ENCODE assay signal across 9 cellular contexts in genomic region chr3:39809995-39810595, GRCh38. TPM values are rescaled to one million over a fixed set of nuclear protein-coding genes. Genes with fewer than 3 reads are reported as not detected.
A peak's percentile ranks its signal among the peaks of the same experiment; 100 is the strongest.
DNase-seq lines count a peak whose midpoint lies in the region; ATAC-seq, FAIRE-seq and TF ChIP-seq lines count a peak whose summit lies in the region.
"Had no signal": no experiment of that assay in that cellular context is flagged by ENCODE, and none has a peak within 500 bp of the region (broad histone marks: within the 10 kb centered on the region; RNA-seq: fewer than 3 reads in every experiment).

No MANE protein-coding gene starts in this region.

- no TSS peak for BruUV-seq in PC-3 (replicated peaks; lab: Mats Ljungman, UMichigan)

- no peak for TF ChIP-seq CTCF in PC-3 (conservative IDR thresholded peaks at IDR 0.05; ENCODE audit: low read depth, low read length)
- TF ChIP-seq CTCF in fibroblast of the aortic adventitia (IDR thresholded peaks at IDR 0.05; ENCODE audit: insufficient read depth, low read length), result no peak
- no peak for TF ChIP-seq CTCF in parathyroid adenoma (IDR thresholded peaks at IDR 0.05)

- H3K27me3 ChIP-seq in PC-3 (ENCODE audit: low read length) (peaks cover 54% of the 10 kb centered on the region), parathyroid adenoma (ENCODE audit: control insufficient read depth, insufficient read depth, low read length) (no peaks in the 10 kb centered on the region)

- H3K79me2 ChIP-seq in PC-3 (ENCODE audit: low read length), result no peaks in the 10 kb centered on the region
- no peaks in the 10 kb centered on the region for H3K79me2 ChIP-seq in parathyroid adenoma

- no peak overlapping the region for H3K9ac ChIP-seq in PC-3 (ENCODE audit: low read length)
- H3K9ac ChIP-seq in parathyroid adenoma, result peak overlapping the region; percentile 44

- intact Hi-C loops in PC-3 (cut with micrococcal nuclease), result no loop called here

- no peaks in the 10 kb centered on the region for H3K36me3 ChIP-seq in PC-3 (ENCODE audit: low read depth, low read length)
- H3K36me3 ChIP-seq in parathyroid adenoma (ENCODE audit: control insufficient read depth, insufficient read depth, low read length), result no peaks in the 10 kb centered on the region

- CTCF ChIA-PET in PC-3 (lab: Charles Lee), result no interaction called here

- H3K4me1 ChIP-seq in PC-3 (ENCODE audit: insufficient read depth, low read length) (no peaks in the 10 kb centered on the region), parathyroid adenoma (no peaks in the 10 kb centered on the region)

- H3K4me3 ChIP-seq in PC-3 (ENCODE audit: low read length), result no peak overlapping the region
- peak overlapping the region; percentile 60 for H3K4me3 ChIP-seq in fibroblast of the aortic adventitia (ENCODE audit: low read depth, low read length)
- peak overlapping the region; percentile 57 for H3K4me3 ChIP-seq in parathyroid adenoma (ENCODE audit: low read depth, low read length)

- FAIRE-seq in urothelium cell line (lab: Jason Lieb, UNC) (no peak), RCC 7860 (lab: Jason Lieb, UNC) (no peak)
- FAIRE-seq: TTC549 had no signal

- POLR2A ChIA-PET in PC-3 (lab: Charles Lee; ENCODE audit: unreplicated experiment), result no interaction called here

- H3F3A ChIP-seq in PC-3 (ENCODE audit: low read length, unreplicated experiment), result no peaks in the 10 kb centered on the region

- 0 out of 2 replicates have a peak overlapping the region, but pooled peaks have one; percentile 32 for H3K4me2 ChIP-seq in PC-3 (ENCODE audit: low read length)
- H3K4me2 ChIP-seq in parathyroid adenoma (ENCODE audit: low read length), result peak overlapping the region; percentile 95

- DNase-seq in NCI-H146 (lab: John Stamatoyannopoulos, UW) (peak; percentile 21), NCI-H146 treated with DMSO at 0.1 percent for 48 hours (lab: John Stamatoyannopoulos, UW; ENCODE audit: unreplicated experiment) (no peak), PC-3 (no peak), fibroblast of the aortic adventitia (ENCODE audit: low read depth) (no peak), urothelium cell line (ENCODE audit: low spot score) (no peak), CD1c-positive myeloid dendritic cell (ENCODE audit: extremely low spot score) (no peak), RCC 7860 (ENCODE audit: low spot score) (no peak)

- no peaks in the 10 kb centered on the region for H4K20me1 ChIP-seq in PC-3 (ENCODE audit: low read length)

- H3K9me2 ChIP-seq in PC-3 (replicated peaks; ENCODE audit: low read length), result no peaks in the 10 kb centered on the region

- no peak overlapping the region for H3K27ac ChIP-seq in PC-3 (ENCODE audit: low read length)
- H3K27ac ChIP-seq in parathyroid adenoma, result no peak overlapping the region

- no peak overlapping the region for H2AFZ ChIP-seq in PC-3 (ENCODE audit: low read length)
- peak overlapping the region; percentile 87 for H2AFZ ChIP-seq in parathyroid adenoma

- H3K9me3 ChIP-seq in PC-3 (ENCODE audit: low read length) (no peaks in the 10 kb centered on the region), parathyroid adenoma (ENCODE audit: control insufficient read depth, low read length) (no peaks in the 10 kb centered on the region)

- ATAC-seq in PC-3, result no peak

RNA-seq across cellular contexts. Expression of gene MYRIP, which starts 0.7 kb away (rescaled TPM):
- total RNA-seq in PC-3 (2014; rRNA removed) (not detected in 2 replicates), fibroblast of the aortic adventitia (ENCODE audit: low replicate concordance) (8.6 TPM in 1 of 2 replicates, not detected in the other)
